Comparison of ENCODE assay signal across 22 cellular contexts in the genomic region with DNA sequence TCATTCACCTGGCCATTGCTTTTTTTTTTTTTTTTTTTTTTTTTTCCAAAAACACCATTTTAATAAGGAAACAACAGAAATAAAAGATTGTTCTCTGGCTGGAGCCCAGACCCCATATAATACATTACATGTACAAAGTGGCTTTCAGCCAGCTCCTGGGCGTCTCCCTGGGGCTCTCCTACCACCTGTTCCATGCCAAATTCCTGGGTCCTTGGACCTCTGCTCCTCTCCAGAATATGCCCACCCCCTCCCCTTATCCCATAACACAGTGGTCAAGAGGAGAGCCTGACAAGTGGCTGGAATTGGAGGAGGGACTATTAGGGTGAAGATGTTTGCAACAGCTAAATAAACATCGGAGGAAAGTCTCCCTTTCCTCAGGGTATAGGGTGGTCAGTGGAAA. TPM values are rescaled to one million over a fixed set of nuclear protein-coding genes. Genes with fewer than 3 reads are reported as not detected.
"Had no signal": no experiment of that assay in that cellular context is flagged by ENCODE, and none has a peak within 500 bp of the region (broad histone marks: within the 10 kb centered on the region; RNA-seq: fewer than 3 reads in every experiment).

No MANE protein-coding gene starts in this region.

- DNase-seq: Kasumi-1, KG1, MM.1S, NCI-H1092 treated with DMSO at 0.1 percent for 48 hours, NCI-H1436, NCI-H187, NCI-H2029, NCI-H2081 treated with DMSO at 0.1 percent for 48 hours, NCI-H2171, NCI-H226, NCI-H446, NCI-H510A, NCI-H524 treated with DMSO at 0.1 percent for 48 hours, NCI-H69, NCI-H82, Right ventricle myocardium superior, RPMI8226, SIG-M5, SK-N-SH had no signal

- H3K9me3 ChIP-seq: SK-N-SH had no signal

RNA-seq across cellular contexts. Expression of a gene that starts 50.9 kb away (rescaled TPM):
- total RNA-seq: HT-29, M059J, Right ventricle myocardium superior, SK-MEL-5 had no signal
